Comparison of ENCODE assay signal across 18 cellular contexts in the genomic region with DNA sequence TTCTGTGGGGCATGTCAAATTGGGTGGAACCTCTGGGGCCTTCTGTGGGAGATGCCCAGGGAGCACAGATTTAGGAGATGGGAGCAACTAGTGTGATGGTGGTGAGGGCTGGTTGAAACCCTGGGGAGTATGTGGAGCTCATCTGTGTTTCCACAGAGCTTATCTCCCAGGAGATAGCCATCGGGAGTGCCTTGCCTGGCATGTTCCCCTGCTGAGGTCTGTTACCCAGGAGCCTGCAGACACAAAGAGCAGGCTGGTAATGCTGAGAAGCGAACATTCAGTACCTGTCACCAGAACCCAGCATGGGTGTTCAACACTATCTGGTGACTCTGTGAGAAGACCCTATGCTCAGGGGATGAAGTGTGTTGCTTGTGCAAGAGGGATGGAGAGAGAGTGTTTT.
DNase-seq lines count a peak whose midpoint lies in the region; ATAC-seq and TF ChIP-seq lines count a peak whose summit lies in the region.
"Had no signal": no experiment of that assay in that cellular context is flagged by ENCODE, and none has a peak within 500 bp of the region (broad histone marks: within the 10 kb centered on the region; RNA-seq: fewer than 3 reads in every experiment).

No MANE protein-coding gene starts in this region.

- DNase-seq in NCI-H2171 treated with DMSO at 0.1 percent for 48 hours (lab: John Stamatoyannopoulos, UW) = peak; percentile 20
- no peak for DNase-seq in NCI-H2171 (lab: John Stamatoyannopoulos, UW)
- peak; percentile 69 for DNase-seq in mesendoderm
- no peak for DNase-seq in activated T-cell treated with anti-CD3 and anti-CD28 coated beads, Interleukin-2, amount 50 U/mL, for 4 hours
- DNase-seq in heart left ventricle = no peak
- DNase-seq: AML-193; Calu3; CD4-positive, alpha-beta memory T cell; DMS79 treated with DMSO at 0.1 percent for 48 hours; GF-D8; GM23248 had no signal

- H3K36me3 ChIP-seq in mesendoderm (ENCODE audit: control insufficient read depth, insufficient read depth, low read length) (no peaks in the 10 kb centered on the region), heart left ventricle (no peaks in the 10 kb centered on the region)
- H3K36me3 ChIP-seq: BLaER1, HAP-1 had no signal

- ATAC-seq in SK-N-SH treated with all-trans-retinoic acid at 6 μM for 48 hours (peak; percentile 20; the same call in 1 of the 3 replicates), heart left ventricle (no peak), GM21737 (IDR thresholded peaks at IDR 0.05; ENCODE audit: unreplicated experiment) (no peak)
- ATAC-seq in activated T-cell treated with anti-CD3 and anti-CD28 coated beads, Interleukin-2, amount 50 U/mL, for 4 hours = no peak
- ATAC-seq: A549 had no signal

- TF ChIP-seq CTCF in heart left ventricle (IDR thresholded peaks at IDR 0.05) = no peak

- H4K8ac ChIP-seq in mesendoderm (ENCODE audit: low read depth, low read length) = no peak overlapping the region

- no peak overlapping the region for H3K4me3 Mint-ChIP-seq in activated T-cell treated with anti-CD3 and anti-CD28 coated beads, Interleukin-2, amount 50 U/mL, for 4 hours
- H3K4me3 Mint-ChIP-seq: CD14-positive monocyte; CD4-positive, alpha-beta memory T cell had no signal

- no peaks in the 10 kb centered on the region for H3K27me3 Mint-ChIP-seq in activated T-cell treated with anti-CD3 and anti-CD28 coated beads, Interleukin-2, amount 50 U/mL, for 4 hours (ENCODE audit: low read depth)

- no peaks in the 10 kb centered on the region for H3K9me3 ChIP-seq in heart left ventricle
- H3K9me3 ChIP-seq: A549, BLaER1, HAP-1 had no signal

- H3K9ac ChIP-seq in mesendoderm (ENCODE audit: low read length) = no peak overlapping the region
- H3K9ac ChIP-seq: BLaER1, GM23248 had no signal

- no peaks in the 10 kb centered on the region for H3K79me2 ChIP-seq in mesendoderm (ENCODE audit: control insufficient read depth, insufficient read depth, low read length)

- intact Hi-C loops in heart left ventricle (cut with DNase I) = no loop called here

- H3K4me3 ChIP-seq in mesendoderm (ENCODE audit: low read length) (no peak overlapping the region), heart left ventricle (no peak overlapping the region)
- H3K4me3 ChIP-seq: A549, BLaER1, GM23248, HAP-1 had no signal

- H3K27ac ChIP-seq in mesendoderm (ENCODE audit: low read depth, low read length) (no peak overlapping the region), heart left ventricle (no peak overlapping the region)
- H3K27ac ChIP-seq: 22Rv1, A549, BLaER1, GM23248 had no signal

- H2BK15ac ChIP-seq in mesendoderm (replicated peaks; ENCODE audit: low read depth) = no peak overlapping the region

- TF ChIP-seq POLR2A in heart left ventricle (IDR thresholded peaks at IDR 0.05) = no peak

- H3K4me1 ChIP-seq in mesendoderm (ENCODE audit: control insufficient read depth, low read depth, low read length) = no peaks in the 10 kb centered on the region
- H3K4me1 ChIP-seq in heart left ventricle = peaks cover 0 to 24% (median 6%) of the 10 kb centered on the region in 12 donors
- H3K4me1 ChIP-seq: A549, BLaER1, HAP-1 had no signal

- H3K9me3 Mint-ChIP-seq in activated T-cell treated with anti-CD3 and anti-CD28 coated beads, Interleukin-2, amount 50 U/mL, for 4 hours = no peaks in the 10 kb centered on the region

- no peak overlapping the region for H2BK5ac ChIP-seq in mesendoderm (ENCODE audit: low read length)

- H2BK120ac ChIP-seq in mesendoderm (ENCODE audit: low read depth, low read length) = no peak overlapping the region

- H3K4me1 Mint-ChIP-seq in activated T-cell treated with anti-CD3 and anti-CD28 coated beads, Interleukin-2, amount 50 U/mL, for 4 hours (ENCODE audit: low read depth) = no peaks in the 10 kb centered on the region
- H3K4me1 Mint-ChIP-seq: CD14-positive monocyte; CD4-positive, alpha-beta memory T cell had no signal

- no peak overlapping the region for H3K23ac ChIP-seq in mesendoderm (ENCODE audit: low read length)

- no peak overlapping the region for H3K4ac ChIP-seq in mesendoderm (ENCODE audit: low read depth, low read length)

- WGBS in mesendoderm (ENCODE audit: extremely low coverage, insufficient coverage, low lambda C conversion rate) = no CpG with 5 or more reads among the region's 2 CpGs
- WGBS in heart left ventricle, 4 donors = 53 to 100% (median 59%) methylated on average over 1 to 2 of the region's 2 CpGs

- no peak overlapping the region for H3K4me2 ChIP-seq in mesendoderm (ENCODE audit: low read length)
- H3K4me2 ChIP-seq: A549, BLaER1 had no signal

- H3K27me3 ChIP-seq in mesendoderm (ENCODE audit: insufficient read depth, low read length, poor library complexity) = no peaks in the 10 kb centered on the region
- no peaks in the 10 kb centered on the region for H3K27me3 ChIP-seq in heart left ventricle
- H3K27me3 ChIP-seq: BLaER1 had no signal

- H2AK5ac ChIP-seq in mesendoderm (ENCODE audit: low read length) = no peak overlapping the region

- H3K79me1 ChIP-seq in mesendoderm (ENCODE audit: low read length) = no peaks in the 10 kb centered on the region

- H4K5ac ChIP-seq in mesendoderm (ENCODE audit: low read length) = no peak overlapping the region

- no peak overlapping the region for H3K18ac ChIP-seq in mesendoderm (ENCODE audit: low read length)

- no peaks in the 10 kb centered on the region for H3K36me3 Mint-ChIP-seq in activated T-cell treated with anti-CD3 and anti-CD28 coated beads, Interleukin-2, amount 50 U/mL, for 4 hours (ENCODE audit: insufficient read depth)
- H3K36me3 Mint-ChIP-seq: CD14-positive monocyte; CD4-positive, alpha-beta memory T cell had no signal

- H3K56ac ChIP-seq in mesendoderm (ENCODE audit: low read length) = no peak overlapping the region

TF ChIP-seq in SK-N-SH treated with all-trans-retinoic acid at 6 μM for 48 hours, 23 proteins besides CTCF, POLR2A, EP300 and RAD21:
- TF ChIP-seq TCF4 (CRISPR knock-in tag; IDR thresholded peaks at IDR 0.05; ENCODE audit: borderline replicate concordance) (peak; percentile 35; the same call in 1 of the 2 replicates), ZNF8 (CRISPR knock-in tag; IDR thresholded peaks at IDR 0.05) (no peak)

Comparison
In these comparisons a context has a peak if more than half of its experiments do, and no peak if none do; other contexts are left out.
1. DNase-seq: peak in NCI-H2171 treated with DMSO at 0.1 percent for 48 hours (single experiment) and mesendoderm (single experiment); none in NCI-H2171 (single experiment), activated T-cell treated with anti-CD3 and anti-CD28 coated beads, Interleukin-2, amount 50 U/mL, for 4 hours (single experiment) and heart left ventricle (0 of 5).